ENCODE assay signal across 8 cellular contexts in the genomic region with DNA sequence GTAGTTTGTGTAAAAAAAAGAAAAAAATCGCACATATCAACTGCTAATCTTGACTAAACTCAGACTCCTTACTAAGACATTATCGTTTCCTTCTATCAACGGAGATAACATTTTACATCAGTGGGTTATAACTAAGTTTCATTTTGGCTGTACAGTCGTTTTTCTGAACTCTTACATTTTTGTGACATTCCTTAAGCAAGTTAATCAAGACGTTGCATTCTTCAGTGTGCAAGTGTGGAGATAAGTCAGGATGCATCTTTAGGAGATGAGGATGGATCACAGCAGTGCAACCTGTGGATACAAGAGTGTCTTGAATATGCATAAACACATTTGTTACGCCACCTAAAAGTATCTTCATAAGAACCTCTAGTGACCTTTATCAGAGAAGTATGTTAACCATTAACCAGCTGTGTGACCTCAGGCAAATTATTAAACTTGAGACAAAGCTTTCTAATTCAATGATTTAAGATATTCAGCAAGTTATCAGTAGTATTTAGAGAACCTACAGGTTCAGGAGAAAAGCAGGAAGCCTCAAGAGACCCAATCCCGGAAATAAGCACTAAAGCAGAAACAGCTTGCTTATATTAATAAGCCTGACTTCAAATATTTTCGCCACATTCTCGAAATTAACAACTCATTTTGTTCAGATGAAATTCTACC. TPM values are rescaled to one million over a fixed set of nuclear protein-coding genes. Genes with fewer than 3 reads are reported as not detected.
DNase-seq lines count a peak whose midpoint lies in the region; ATAC-seq, FAIRE-seq and TF ChIP-seq lines count a peak whose summit lies in the region.

No MANE protein-coding gene starts in this region.

- no peak for FAIRE-seq in kidney (lab: Jason Lieb, UNC)

- H3K4me3 ChIP-seq in OCI-LY7 (ENCODE audit: low read depth, low read length, poor library complexity, severe bottlenecking) (peak overlapping the region; percentile 5), kidney (ENCODE audit: low read length in 2 of 2) (peak overlapping the region; percentile 50 to 67)

- H2AFZ ChIP-seq in OCI-LY7 (ENCODE audit: low read length), result no peak overlapping the region

- no TSS peak for BruUV-seq in OCI-LY7 (replicated peaks; lab: Mats Ljungman, UMichigan)

- H3K36me3 ChIP-seq in OCI-LY7 (ENCODE audit: insufficient read depth, low read length), result peaks cover 40% of the 10 kb centered on the region
- H3K36me3 ChIP-seq in kidney (ENCODE audit: control insufficient read depth in 1 of 2, insufficient read depth in 2 of 2, low read length in 2 of 2), result no peaks in the 10 kb centered on the region

- no peaks in the 10 kb centered on the region for H3K9me2 ChIP-seq in OCI-LY7 (ENCODE audit: insufficient read depth, low read length)

- no peak for TF ChIP-seq CTCF in OCI-LY7 (conservative IDR thresholded peaks at IDR 0.05; ENCODE audit: low read length)
- TF ChIP-seq CTCF in kidney (IDR thresholded peaks at IDR 0.05; ENCODE audit: borderline replicate concordance, extremely low read depth, insufficient read depth), result no peak
- no peak for TF ChIP-seq CTCF in GM10266 (IDR thresholded peaks at IDR 0.05; ENCODE audit: control insufficient read depth, insufficient read depth, low read depth, missing control alignments)

- peak overlapping the region; percentile 17 to 38 for H3K9ac ChIP-seq in kidney (ENCODE audit: low read length in 2 of 2)

- peak; percentile 74 for ATAC-seq in GM21528 (IDR thresholded peaks at IDR 0.05; ENCODE audit: low FRiP score, unreplicated experiment)

- POLR2A ChIA-PET in OCI-LY7 (lab: Charles Lee), result interaction anchor here (0.5 to 1.5 kb wide), 5 partner anchors 10 to 317 kb away, joined by 3 to 6 read pairs (median 4); partner anchors contain the start of genes CENPN, CMC2 and GAN

- H3K4me1 ChIP-seq in OCI-LY7 (ENCODE audit: insufficient read depth, low read length, poor library complexity, severe bottlenecking), result peaks cover 15% of the 10 kb centered on the region
- peaks cover 2% of the 10 kb centered on the region in 2 donors for H3K4me1 ChIP-seq in kidney (ENCODE audit: control insufficient read depth in 1 of 2, insufficient read depth in 1 of 2, low read depth in 1 of 2, low read length in 2 of 2)

- no peak overlapping the region for H3K27ac ChIP-seq in OCI-LY7 (ENCODE audit: low read depth, low read length, poor library complexity, severe bottlenecking)
- H3K27ac ChIP-seq in kidney (ENCODE audit: low read depth in 2 of 2, low read length in 2 of 2), result peak overlapping the region; percentile 0 to 13

- DNase-seq in EH (ENCODE audit: low read depth) (peak; percentile 50), OCI-LY7 (ENCODE audit: low spot score) (peak; percentile 7), kidney (no peak), SIG-M5 treated with dmso at 0.1 percent for 504 hours (lab: John Stamatoyannopoulos, UW; ENCODE audit: unreplicated experiment) (no peak), GM10266 (ENCODE audit: extremely low spot score) (no peak), ecto neural progenitor cell (ENCODE audit: low spot score) (no peak), DMS79 treated with DMSO at 0.1 percent for 48 hours (lab: John Stamatoyannopoulos, UW) (no peak)

- peak overlapping the region; percentile 55 for H3K4me2 ChIP-seq in OCI-LY7 (ENCODE audit: low read length)

- no peaks in the 10 kb centered on the region for H3K9me3 ChIP-seq in OCI-LY7 (ENCODE audit: low read length)
- H3K9me3 ChIP-seq in kidney (ENCODE audit: control insufficient read depth in 1 of 2, low read length in 2 of 2), result no peaks in the 10 kb centered on the region

- peaks cover 9% of the 10 kb centered on the region; the same call in 1 of the 2 replicates for H4K20me1 ChIP-seq in OCI-LY7 (ENCODE audit: insufficient read depth, low read length)

- intact Hi-C loops in OCI-LY7 (cut with micrococcal nuclease; ENCODE audit: unreplicated experiment), result no loop called here
- intact Hi-C loops in kidney (cut with DNase I), result no loop called here

- CTCF ChIA-PET in OCI-LY7 (lab: Charles Lee; ENCODE audit: unreplicated experiment), result no interaction called here

- H3K79me2 ChIP-seq in OCI-LY7 (ENCODE audit: insufficient read depth, low read depth, low read length), result peaks cover 93% of the 10 kb centered on the region

RNA-seq across cellular contexts. Expression of gene CMC2, which starts 9.4 kb away (rescaled TPM):
- 61.3 and 99.8 TPM in 2 replicates for total RNA-seq in OCI-LY7 (2014; rRNA removed; shearing (Covaris generic))
- total RNA-seq in OCI-LY7 (2022) (89.1 and 94.5 TPM in 2 replicates), kidney (33.4 TPM)
- polyA plus RNA-seq in kidney (ENCODE audit: insufficient read depth, low read depth, low replicate concordance), result 146 TPM

RNA-seq across cellular contexts. Expression of gene CENPN, which starts 9.7 kb away (rescaled TPM):
- 52.4 and 97.3 TPM in 2 replicates for total RNA-seq in OCI-LY7 (2014; rRNA removed; shearing (Covaris generic))
- total RNA-seq in OCI-LY7 (2022) (51.8 and 58.8 TPM in 2 replicates), kidney (4.1 TPM)
- polyA plus RNA-seq in kidney (ENCODE audit: insufficient read depth, low read depth, low replicate concordance), result 2.0 TPM

RNA-seq across cellular contexts. Expression of gene ATMIN, which starts 38.4 kb away (rescaled TPM):
- 13.6 and 15.0 TPM in 2 replicates for total RNA-seq in OCI-LY7 (2014; rRNA removed; shearing (Covaris generic))
- total RNA-seq in OCI-LY7 (2022) (23.7 and 26.1 TPM in 2 replicates), kidney (31.3 TPM)
- polyA plus RNA-seq in kidney (ENCODE audit: insufficient read depth, low read depth, low replicate concordance), result 18.0 TPM

Comparison
In these comparisons a context has a peak if more than half of its experiments do, and no peak if none do; other contexts are left out.
1. DNase-seq: peak in EH (single experiment) and OCI-LY7 (single experiment); none in kidney (single experiment), SIG-M5 treated with dmso at 0.1 percent for 504 hours (single experiment), GM10266 (single experiment), ecto neural progenitor cell (single experiment) and DMS79 treated with DMSO at 0.1 percent for 48 hours (single experiment).
2. RNA of gene CENPN, which starts 9.7 kb away (total RNA-seq): 51.8 to 97.3 TPM in OCI-LY7; 4.1 TPM in kidney (single experiment); every median in the first group is over 10 times any median in the second.